In genomic region chr21:44959376-44960091, GRCh38 we compare ENCODE assay signal across 17 cellular contexts. TPM values are rescaled to one million over a fixed set of nuclear protein-coding genes. Genes with fewer than 3 reads are reported as not detected.
DNase-seq lines count a peak whose midpoint lies in the region; ATAC-seq and TF ChIP-seq lines count a peak whose summit lies in the region.
"Had no signal": no experiment of that assay in that cellular context is flagged by ENCODE, and none has a peak within 500 bp of the region (broad histone marks: within the 10 kb centered on the region; RNA-seq: fewer than 3 reads in every experiment).

No MANE protein-coding gene starts in this region.

- peak overlapping the region; percentile 19 for H2AFZ ChIP-seq in trophoblast cell (ENCODE audit: insufficient read depth, low read length, poor library complexity)

- 71 to 75% methylated on average over 26 of the region's 26 CpGs for WGBS in heart right ventricle, 2 donors
- WGBS in trophoblast cell (ENCODE audit: extremely low coverage, insufficient coverage, insufficient read length) = no CpG with 5 or more reads among the region's 26 CpGs
- 82 to 83% methylated on average over 26 of the region's 26 CpGs for WGBS in aorta, 2 donors

- H3K4me3 ChIP-seq in heart right ventricle = peak overlapping the region in 5 of 10 donors; percentile 14 to 27 (median 19)
- H3K4me3 ChIP-seq in trophoblast cell (ENCODE audit: low read depth, low read length) = no peak overlapping the region
- H3K4me3 ChIP-seq in aorta (ENCODE audit: low read length in 2 of 2) = no peak overlapping the region

- H3K23ac ChIP-seq in trophoblast cell (ENCODE audit: low read length) = no peak overlapping the region

- H3K27ac ChIP-seq in heart right ventricle (peak overlapping the region; percentile 47 to 85 (median 77)), trophoblast cell (ENCODE audit: low read depth, low read length) (peak overlapping the region; percentile 90), aorta (ENCODE audit: low read depth in 1 of 2, low read length in 2 of 2) (peak overlapping the region; percentile 18 to 85)

- H4K12ac ChIP-seq in trophoblast cell (ENCODE audit: low read depth, low read length) = no peak overlapping the region

- peak overlapping the region; percentile 47 for H2BK5ac ChIP-seq in trophoblast cell (ENCODE audit: low read depth, low read length, poor library complexity)

- H3K9ac ChIP-seq in trophoblast cell (ENCODE audit: low read length) = no peak overlapping the region

- H3K79me1 ChIP-seq in trophoblast cell (ENCODE audit: low read length) = peaks cover 46% of the 10 kb centered on the region

- peak overlapping the region; percentile 86 for H3K18ac ChIP-seq in trophoblast cell (ENCODE audit: low read length)

- peak overlapping the region; percentile 67 for H2BK120ac ChIP-seq in trophoblast cell (ENCODE audit: insufficient read depth, low read length, poor library complexity)

- H3K9me3 Mint-ChIP-seq in activated naive CD8-positive, alpha-beta T cell treated with anti-CD3 and anti-CD28 coated beads, Interleukin-2, amount 50 U/mL, for 24 hours = no peaks in the 10 kb centered on the region
- no peaks in the 10 kb centered on the region for H3K9me3 Mint-ChIP-seq in activated naive CD8-positive, alpha-beta T cell treated with anti-CD3 and anti-CD28 coated beads for 36 hours
- H3K9me3 Mint-ChIP-seq in stimulated activated naive B cell treated with anti-CD40 and anti-IgM and Interleukin-4, amounts not matched to agents 10 μg/mL and 1 μg/mL and 100 μg/mL, for 72 hours = no peaks in the 10 kb centered on the region
- H3K9me3 Mint-ChIP-seq: activated T-cell treated with anti-CD3 and anti-CD28 coated beads, Interleukin-2, amount 50 U/mL, for 4 hours; stimulated activated memory B cell treated with anti-CD40 and anti-IgM and Interleukin-4, amounts not matched to agents 10 μg/mL and 1 μg/mL and 100 μg/mL, for 72 hours had no signal

- peak overlapping the region; percentile 68 for H4K91ac ChIP-seq in trophoblast cell (ENCODE audit: low read depth, low read length)

- intact Hi-C loops in heart right ventricle (cut with DNase I) = loop anchor here in 4 of 10 donors (5.0 to 10.0 kb wide), 5 partner anchors 75 to 325 kb away; partner anchors contain the start of genes ADARB1 (in 2 of the 4) and POFUT2 (in 2 of the 4)
- intact Hi-C loops in aorta (cut with DNase I) = loop anchor here (5.0 to 10.0 kb wide), 3 partner anchors 58 to 335 kb away; no protein-coding TSS in a partner anchor
- intact Hi-C loops in head of caudate nucleus (cut with DNase I) = no loop called here

- H3K27me3 ChIP-seq in heart right ventricle (no peaks in the 10 kb centered on the region), trophoblast cell (ENCODE audit: insufficient read depth, low read length) (no peaks in the 10 kb centered on the region), aorta (ENCODE audit: control insufficient read depth in 1 of 2, insufficient read depth in 2 of 2, low read length in 1 of 2) (no peaks in the 10 kb centered on the region)

- no peaks in the 10 kb centered on the region for H3K9me3 ChIP-seq in heart right ventricle
- peaks cover 4% of the 10 kb centered on the region for H3K9me3 ChIP-seq in trophoblast cell (ENCODE audit: insufficient read depth, low read depth, low read length)
- no peaks in the 10 kb centered on the region for H3K9me3 ChIP-seq in aorta (ENCODE audit: control insufficient read depth, low read length)

- H3K36me3 Mint-ChIP-seq in activated naive CD8-positive, alpha-beta T cell treated with anti-CD3 and anti-CD28 coated beads, Interleukin-2, amount 50 U/mL, for 24 hours (ENCODE audit: low read depth) = peaks cover 45% of the 10 kb centered on the region
- H3K36me3 Mint-ChIP-seq in activated naive CD8-positive, alpha-beta T cell treated with anti-CD3 and anti-CD28 coated beads for 36 hours = peaks cover 25% of the 10 kb centered on the region
- peaks cover 57 to 81% of the 10 kb centered on the region in 2 donors for H3K36me3 Mint-ChIP-seq in stimulated activated naive B cell treated with anti-CD40 and anti-IgM and Interleukin-4, amounts not matched to agents 10 μg/mL and 1 μg/mL and 100 μg/mL, for 72 hours

- peak overlapping the region; percentile 96 for H2AK5ac ChIP-seq in trophoblast cell (ENCODE audit: low read length)

- peaks cover 11% of the 10 kb centered on the region for H3K4me1 Mint-ChIP-seq in activated naive CD8-positive, alpha-beta T cell treated with anti-CD3 and anti-CD28 coated beads, Interleukin-2, amount 50 U/mL, for 24 hours
- peaks cover 12% of the 10 kb centered on the region for H3K4me1 Mint-ChIP-seq in activated naive CD8-positive, alpha-beta T cell treated with anti-CD3 and anti-CD28 coated beads for 36 hours
- peaks cover 9 to 13% of the 10 kb centered on the region in 2 donors for H3K4me1 Mint-ChIP-seq in stimulated activated naive B cell treated with anti-CD40 and anti-IgM and Interleukin-4, amounts not matched to agents 10 μg/mL and 1 μg/mL and 100 μg/mL, for 72 hours

- H3K4me1 ChIP-seq in heart right ventricle = peaks cover 30 to 90% (median 55%) of the 10 kb centered on the region in 9 donors
- H3K4me1 ChIP-seq in trophoblast cell (ENCODE audit: control insufficient read depth in 1 of 2, insufficient read depth in 2 of 2, low read length in 2 of 2) = peaks cover 41 to 42% of the 10 kb centered on the region in 2 experiments
- no peaks in the 10 kb centered on the region for H3K4me1 ChIP-seq in aorta (ENCODE audit: control insufficient read depth in 1 of 2, insufficient read depth in 2 of 2, low read length in 2 of 2)

- peaks cover 21% of the 10 kb centered on the region for H3K79me2 ChIP-seq in trophoblast cell (ENCODE audit: control insufficient read depth, insufficient read depth, low read length, poor library complexity)

- peak overlapping the region; percentile 37 for H3K4ac ChIP-seq in trophoblast cell (ENCODE audit: low read depth, low read length)

- peak; percentile 41 for ATAC-seq in activated naive CD8-positive, alpha-beta T cell treated with anti-CD3 and anti-CD28 coated beads, Interleukin-2, amount 50 U/mL, for 24 hours
- peak in 1 of 8 donors; percentile 3 for ATAC-seq in heart right ventricle
- no peak for ATAC-seq in aorta (ENCODE audit: low FRiP score)
- no peak for ATAC-seq in GM19452 (IDR thresholded peaks at IDR 0.05; ENCODE audit: unreplicated experiment)
- ATAC-seq in stimulated activated naive B cell treated with anti-CD40 and anti-IgM and Interleukin-4, amounts not matched to agents 10 μg/mL and 1 μg/mL and 100 μg/mL, for 72 hours (replicated peaks) = no peak
- ATAC-seq: activated T-cell treated with anti-CD3 and anti-CD28 coated beads, Interleukin-2, amount 50 U/mL, for 4 hours; stimulated activated memory B cell treated with anti-CD40 and anti-IgM and Interleukin-4, amounts not matched to agents 10 μg/mL and 1 μg/mL and 100 μg/mL, for 72 hours had no signal

- DNase-seq in activated naive CD8-positive, alpha-beta T cell treated with anti-CD3 and anti-CD28 coated beads, Interleukin-2, amount 50 U/mL, for 24 hours = no peak
- DNase-seq in activated naive CD8-positive, alpha-beta T cell treated with anti-CD3 and anti-CD28 coated beads for 36 hours = no peak
- DNase-seq in heart right ventricle (no peak), trophoblast cell (no peak), aorta (peak; percentile 50 to 78), head of caudate nucleus (no peak)
- no peak for DNase-seq in stimulated activated naive B cell treated with anti-CD40 and anti-IgM and Interleukin-4, amounts not matched to agents 10 μg/mL and 1 μg/mL and 100 μg/mL, for 72 hours
- DNase-seq: 8988T; activated CD4-positive, CD25-positive, alpha-beta regulatory T cell treated with anti-CD3 and anti-CD28 coated beads, Interleukin-2, amount 50 U/mL, for 72 hours; activated T-cell treated with anti-CD3 and anti-CD28 coated beads, Interleukin-2, amount 50 U/mL, for 4 hours; GDM1; NK-92 treated with Interleukin-12 subunit alpha and Interleukin-12 subunit beta, amount 100 ng/mL, for 24 hours; stimulated activated CD4-positive, alpha-beta T cell treated with anti-CD3 and anti-CD28 coated beads, Interleukin-4, amount 100 ng/mL, for 24 hours had no signal

- H3K27ac Mint-ChIP-seq in activated naive CD8-positive, alpha-beta T cell treated with anti-CD3 and anti-CD28 coated beads, Interleukin-2, amount 50 U/mL, for 24 hours = no peak overlapping the region
- no peak overlapping the region for H3K27ac Mint-ChIP-seq in activated naive CD8-positive, alpha-beta T cell treated with anti-CD3 and anti-CD28 coated beads for 36 hours
- no peak overlapping the region for H3K27ac Mint-ChIP-seq in stimulated activated naive B cell treated with anti-CD40 and anti-IgM and Interleukin-4, amounts not matched to agents 10 μg/mL and 1 μg/mL and 100 μg/mL, for 72 hours
- H3K27ac Mint-ChIP-seq: stimulated activated memory B cell treated with anti-CD40 and anti-IgM and Interleukin-4, amounts not matched to agents 10 μg/mL and 1 μg/mL and 100 μg/mL, for 72 hours had no signal

- H3K36me3 ChIP-seq in heart right ventricle = peaks cover 0 to 36% (median 0%) of the 10 kb centered on the region in 9 donors
- peaks cover 15 to 19% of the 10 kb centered on the region in 2 experiments for H3K36me3 ChIP-seq in trophoblast cell (ENCODE audit: control insufficient read depth in 1 of 2, insufficient read depth in 2 of 2, low read length in 2 of 2)
- H3K36me3 ChIP-seq in aorta (ENCODE audit: control insufficient read depth in 1 of 2, insufficient read depth in 2 of 2, low read length in 1 of 2) = no peaks in the 10 kb centered on the region

- peak overlapping the region; percentile 65 for H3K14ac ChIP-seq in trophoblast cell (ENCODE audit: low read length)

- no peak overlapping the region for H3K4me2 ChIP-seq in trophoblast cell (ENCODE audit: low read length)

- H2BK12ac ChIP-seq in trophoblast cell (ENCODE audit: low read length) = peak overlapping the region; percentile 90

- no peak overlapping the region for H3K4me3 Mint-ChIP-seq in activated naive CD8-positive, alpha-beta T cell treated with anti-CD3 and anti-CD28 coated beads, Interleukin-2, amount 50 U/mL, for 24 hours
- no peak overlapping the region for H3K4me3 Mint-ChIP-seq in activated naive CD8-positive, alpha-beta T cell treated with anti-CD3 and anti-CD28 coated beads for 36 hours
- H3K4me3 Mint-ChIP-seq in stimulated activated naive B cell treated with anti-CD40 and anti-IgM and Interleukin-4, amounts not matched to agents 10 μg/mL and 1 μg/mL and 100 μg/mL, for 72 hours = no peak overlapping the region
- H3K4me3 Mint-ChIP-seq: activated T-cell treated with anti-CD3 and anti-CD28 coated beads, Interleukin-2, amount 50 U/mL, for 4 hours; stimulated activated memory B cell treated with anti-CD40 and anti-IgM and Interleukin-4, amounts not matched to agents 10 μg/mL and 1 μg/mL and 100 μg/mL, for 72 hours had no signal

- H3K27me3 Mint-ChIP-seq in activated naive CD8-positive, alpha-beta T cell treated with anti-CD3 and anti-CD28 coated beads, Interleukin-2, amount 50 U/mL, for 24 hours = no peaks in the 10 kb centered on the region
- H3K27me3 Mint-ChIP-seq in activated naive CD8-positive, alpha-beta T cell treated with anti-CD3 and anti-CD28 coated beads for 36 hours = no peaks in the 10 kb centered on the region
- no peaks in the 10 kb centered on the region for H3K27me3 Mint-ChIP-seq in stimulated activated naive B cell treated with anti-CD40 and anti-IgM and Interleukin-4, amounts not matched to agents 10 μg/mL and 1 μg/mL and 100 μg/mL, for 72 hours
- H3K27me3 Mint-ChIP-seq: progenitor cell of endocrine pancreas; stimulated activated memory B cell treated with anti-CD40 and anti-IgM and Interleukin-4, amounts not matched to agents 10 μg/mL and 1 μg/mL and 100 μg/mL, for 72 hours had no signal

- no peak for TF ChIP-seq CTCF in heart right ventricle (IDR thresholded peaks at IDR 0.05)

- H4K8ac ChIP-seq in trophoblast cell (ENCODE audit: low read depth, low read length) = peak overlapping the region; percentile 62

RNA-seq across cellular contexts. Expression of gene SLX9, which starts 19.7 kb away (rescaled TPM):
- 10 to 100 TPM; 85.9 to 93.6 TPM for total RNA-seq in activated naive CD8-positive, alpha-beta T cell treated with anti-CD3 and anti-CD28 coated beads for 36 hours
- total RNA-seq in heart right ventricle (10 to 100 TPM; 42.4 to 67.2 (median 52.6) TPM), aorta (10 to 100 TPM; 21.5 to 29.6 TPM)
- polyA plus RNA-seq in heart right ventricle (10 to 100 TPM; 68.1 to 83.6 TPM), aorta (10 to 100 TPM; 17.3 to 19.2 TPM)
- polyA plus RNA-seq in trophoblast cell (2013) = 19.1 and 21.1 TPM in 2 replicates

RNA-seq across cellular contexts. Expression of gene ITGB2, which starts 38.8 kb away (rescaled TPM):
- total RNA-seq in activated naive CD8-positive, alpha-beta T cell treated with anti-CD3 and anti-CD28 coated beads for 36 hours = 100 to 1,000 TPM; 223 to 234 TPM
- 100 to 1,000 TPM in 1 of 10 donors, 10 to 100 TPM in 5, 1 to 10 TPM in 4; 5.1 to 151 (median 10.3) TPM for total RNA-seq in heart right ventricle
- polyA plus RNA-seq in heart right ventricle = 10 to 100 TPM; 12.4 to 12.7 TPM
- 0.03 TPM in 2 replicates for polyA plus RNA-seq in trophoblast cell (2013)
- 100 to 1,000 TPM in 1 of 2 donors, 10 to 100 TPM in 1; 65.5 to 110 TPM for total RNA-seq in aorta
- 10 to 100 TPM in 1 of 2 donors, 1 to 10 TPM in 1; 6.7 to 48.5 TPM for polyA plus RNA-seq in aorta
- total RNA-seq: HT-29 had no signal

Comparison
In these comparisons a context has a peak if more than half of its experiments do, and no peak if none do; other contexts are left out.
1. DNase-seq: peak in aorta (2 of 2); none in activated naive CD8-positive, alpha-beta T cell treated with anti-CD3 and anti-CD28 coated beads, Interleukin-2, amount 50 U/mL, for 24 hours (single experiment), activated naive CD8-positive, alpha-beta T cell treated with anti-CD3 and anti-CD28 coated beads for 36 hours (single experiment), heart right ventricle (0 of 2), trophoblast cell (0 of 2), stimulated activated naive B cell treated with anti-CD40 and anti-IgM and Interleukin-4, amounts not matched to agents 10 μg/mL and 1 μg/mL and 100 μg/mL, for 72 hours (single experiment) and head of caudate nucleus (0 of 42).
2. Peak in every context shown above with its lines, with median percentiles within 50 percentile points of each other: H3K27ac ChIP-seq.